Comparison of ENCODE assay signal across 8 cellular contexts in genomic region chr6:69866351-69867074, GRCh38. TPM values are rescaled to one million over a fixed set of nuclear protein-coding genes. Genes with fewer than 3 reads are reported as not detected.
A peak's percentile ranks its signal among the peaks of the same experiment; 100 is the strongest.
DNase-seq lines count a peak whose midpoint lies in the region; ATAC-seq and TF ChIP-seq lines count a peak whose summit lies in the region.

COL19A1 (plus strand) TSS chr6:69866556; CDS start chr6:69879568, 13,012 bp downstream.

- H3K4me1 Mint-ChIP-seq in brain: peaks cover 46% of the 10 kb centered on the region

- in situ Hi-C loops in SK-MEL-5 (cut with HindIII; ENCODE audit: low pct_unique_long_range_greater_than_20kb, low sequenced_read_pairs) (no loop called here), KBM-7 (cut with MboI; ENCODE audit: low pct_unique_long_range_greater_than_20kb, low sequenced_read_pairs) (no loop called here)

- no peaks in the 10 kb centered on the region for H3K9me3 Mint-ChIP-seq in brain

- peaks cover 42% of the 10 kb centered on the region for H3K27me3 Mint-ChIP-seq in brain

- DNase-seq in Ammon's horn (ENCODE audit: low spot score): peak; percentile 43
- peak; percentile 74 for DNase-seq in SK-MEL-5 (ENCODE audit: low read depth, low spot score)
- peak; percentile 19 for DNase-seq in kidney glomerular epithelial cell (lab: John Stamatoyannopoulos, UW)
- DNase-seq in stimulated activated CD4-positive, alpha-beta T cell treated with anti-CD3 and anti-CD28 coated beads, Interleukin-4, amount 100 ng/mL, for 4 hours: peak; percentile 10 to 17
- DNase-seq in KBM-7: no peak

- peak within 1 kb of the TSS; percentile 86 to 92 (median 88) for H3K4me3 Mint-ChIP-seq in brain

- no peak for TF ChIP-seq CTCF in brain (conservative IDR thresholded peaks at IDR 0.05)

- H3K36me3 Mint-ChIP-seq in brain: no peaks in the 10 kb centered on the region

- peak; percentile 52 for ATAC-seq in GM19025 (IDR thresholded peaks at IDR 0.05; ENCODE audit: low read depth, unreplicated experiment)
- peak; percentile 52 for ATAC-seq in HG03103 (IDR thresholded peaks at IDR 0.05; ENCODE audit: low read depth, unreplicated experiment)

- H3K27ac Mint-ChIP-seq in brain: peak within 1 kb of the TSS; percentile 66 to 85 (median 79)

RNA-seq across cellular contexts. Expression of gene COL19A1, which starts in this region (rescaled TPM):
- 39.9 and 41.7 TPM in 2 replicates for total RNA-seq in SK-MEL-5 (2014; rRNA removed; shearing (Covaris generic))
- 25.4 and 26.0 TPM in 2 replicates for polyA plus RNA-seq in SK-MEL-5 (2015; cell fraction: cytosol; rRNA removed)
- 55.9 and 58.0 TPM in 2 replicates for polyA plus RNA-seq in SK-MEL-5 (2015; cell fraction: nucleus; rRNA removed)
- not detected for polyA plus RNA-seq in brain (ENCODE audit: insufficient read depth, low read depth, low replicate concordance)
